Comparison of ENCODE assay signal across 16 cellular contexts in the genomic region with DNA sequence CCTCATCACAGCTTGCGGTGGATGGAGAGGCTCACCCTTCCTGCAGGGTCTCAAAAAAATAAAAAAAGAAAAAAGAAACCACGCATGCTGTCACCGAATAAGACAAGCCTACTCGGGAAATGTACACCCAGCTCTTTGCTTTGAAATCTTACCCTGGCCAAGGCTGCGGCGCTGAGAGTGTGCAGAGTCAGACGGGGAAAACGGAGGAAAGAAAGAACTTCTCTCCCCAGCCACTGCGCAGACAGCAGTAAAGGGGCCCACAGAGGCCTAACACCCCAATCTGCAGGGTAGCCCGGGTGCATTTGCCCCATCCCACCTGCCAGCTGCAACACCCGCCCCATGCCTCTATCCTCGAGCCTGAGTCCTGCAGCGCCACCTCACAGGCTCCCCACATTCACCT. TPM values are rescaled to one million over a fixed set of nuclear protein-coding genes. Genes with fewer than 3 reads are reported as not detected.
"Had no signal": no experiment of that assay in that cellular context is flagged by ENCODE, and none has a peak within 500 bp of the region (broad histone marks: within the 10 kb centered on the region; RNA-seq: fewer than 3 reads in every experiment).

No MANE protein-coding gene starts in this region.

- H3K27me3 ChIP-seq: left lung, pancreas, right atrium auricular region, tibial nerve had no signal

- H3K4me3 ChIP-seq: esophagus squamous epithelium, left lung, pancreas, right atrium auricular region, skin epidermis, tibial nerve had no signal

- H3K27ac Mint-ChIP-seq: activated CD4-positive, alpha-beta memory T cell treated with anti-CD3 and anti-CD28 coated beads for 36 hours; immature natural killer cell had no signal

- DNase-seq: activated CD4-positive, alpha-beta memory T cell treated with anti-CD3 and anti-CD28 coated beads for 36 hours; activated effector memory CD4-positive, alpha-beta T cell treated with anti-CD3 and anti-CD28 coated beads, Interleukin-2, amount 50 U/mL, for 16 hours; activated T-cell treated with anti-CD3 and anti-CD28 coated beads, Interleukin-2, amount 50 U/mL, for 4 hours; amygdala; esophagus squamous epithelium; foreskin fibroblast; glutamatergic neuron; immature natural killer cell; mesenchymal stem cell; T-helper 9 cell had no signal

- H3K36me3 ChIP-seq: esophagus squamous epithelium, left lung, pancreas, right atrium auricular region, tibial nerve had no signal

- H3K9me3 Mint-ChIP-seq: activated CD4-positive, alpha-beta memory T cell treated with anti-CD3 and anti-CD28 coated beads for 36 hours; activated naive CD4-positive, alpha-beta T cell treated with anti-CD3 and anti-CD28 coated beads, Interleukin-2, amount 50 U/mL, for 72 hours; activated T-cell treated with anti-CD3 and anti-CD28 coated beads, Interleukin-2, amount 50 U/mL, for 4 hours; immature natural killer cell had no signal

- H3K9me3 ChIP-seq: esophagus squamous epithelium, left lung, pancreas, right atrium auricular region, tibial nerve had no signal

- H3K4me3 Mint-ChIP-seq: activated CD4-positive, alpha-beta memory T cell treated with anti-CD3 and anti-CD28 coated beads for 36 hours; activated T-cell treated with anti-CD3 and anti-CD28 coated beads, Interleukin-2, amount 50 U/mL, for 4 hours; immature natural killer cell had no signal

- H3K27ac ChIP-seq: esophagus squamous epithelium, left lung, pancreas, right atrium auricular region, skin epidermis, tibial nerve had no signal

- ATAC-seq: activated naive CD4-positive, alpha-beta T cell treated with anti-CD3 and anti-CD28 coated beads, Interleukin-2, amount 50 U/mL, for 72 hours; activated T-cell treated with anti-CD3 and anti-CD28 coated beads, Interleukin-2, amount 50 U/mL, for 4 hours had no signal

- H3K36me3 Mint-ChIP-seq: activated CD4-positive, alpha-beta memory T cell treated with anti-CD3 and anti-CD28 coated beads for 36 hours; activated naive CD4-positive, alpha-beta T cell treated with anti-CD3 and anti-CD28 coated beads, Interleukin-2, amount 50 U/mL, for 72 hours; immature natural killer cell had no signal

- H3K4me1 Mint-ChIP-seq: immature natural killer cell had no signal

- H3K4me1 ChIP-seq: esophagus squamous epithelium, left lung, pancreas, right atrium auricular region, tibial nerve had no signal

RNA-seq across cellular contexts. Expression of gene SLIT1, which starts 14.8 kb away (rescaled TPM):
- total RNA-seq: esophagus squamous epithelium, right atrium auricular region had no signal
